ENCODE assay signal across 1 cellular context in the genomic region with DNA sequence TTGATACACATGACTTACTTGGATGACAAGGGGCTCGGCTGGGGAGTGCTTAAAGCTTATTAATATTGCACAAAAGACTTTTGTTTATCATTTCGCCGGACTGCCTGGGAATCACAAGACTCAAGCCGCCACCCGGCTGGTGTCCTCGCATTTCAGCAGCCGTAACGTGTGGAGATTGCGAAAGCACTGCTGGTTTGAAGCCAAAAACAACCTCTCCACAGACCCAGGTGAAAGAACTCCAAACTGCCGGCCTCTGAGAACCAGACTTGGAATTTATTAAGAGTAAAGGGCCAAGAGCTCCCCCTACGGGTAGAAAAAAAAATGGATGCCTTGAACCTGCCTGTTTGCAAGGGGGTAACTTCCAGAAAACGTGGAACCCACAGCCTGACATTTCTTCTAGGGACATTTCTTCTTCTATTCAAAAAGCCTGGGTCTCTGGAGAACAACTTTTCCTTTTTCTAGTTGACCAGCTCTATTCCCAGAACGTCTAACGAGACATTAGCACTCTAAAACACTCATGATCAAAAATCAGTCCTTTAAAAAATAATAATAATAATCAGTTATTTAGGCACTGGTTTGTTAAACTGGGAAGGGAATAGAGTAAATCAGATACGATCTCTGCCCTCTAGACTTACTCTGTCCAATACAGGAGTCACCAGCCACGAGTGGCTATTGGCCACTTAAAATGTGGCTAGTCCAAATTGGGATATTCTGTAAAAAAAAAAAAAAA.
TF ChIP-seq lines count a peak whose summit lies in the region.

No MANE protein-coding gene starts in this region.

TF ChIP-seq in GM12878, 131 proteins besides CTCF, POLR2A, EP300 and RAD21 (continued from another document):
- 0 out of 2 replicates have a peak, but pooled peaks have one; percentile 20 for TF ChIP-seq YY1 (IDR thresholded peaks at IDR 0.05; ENCODE audit: low read depth, low read length)
- TF ChIP-seq, protein P1, sequence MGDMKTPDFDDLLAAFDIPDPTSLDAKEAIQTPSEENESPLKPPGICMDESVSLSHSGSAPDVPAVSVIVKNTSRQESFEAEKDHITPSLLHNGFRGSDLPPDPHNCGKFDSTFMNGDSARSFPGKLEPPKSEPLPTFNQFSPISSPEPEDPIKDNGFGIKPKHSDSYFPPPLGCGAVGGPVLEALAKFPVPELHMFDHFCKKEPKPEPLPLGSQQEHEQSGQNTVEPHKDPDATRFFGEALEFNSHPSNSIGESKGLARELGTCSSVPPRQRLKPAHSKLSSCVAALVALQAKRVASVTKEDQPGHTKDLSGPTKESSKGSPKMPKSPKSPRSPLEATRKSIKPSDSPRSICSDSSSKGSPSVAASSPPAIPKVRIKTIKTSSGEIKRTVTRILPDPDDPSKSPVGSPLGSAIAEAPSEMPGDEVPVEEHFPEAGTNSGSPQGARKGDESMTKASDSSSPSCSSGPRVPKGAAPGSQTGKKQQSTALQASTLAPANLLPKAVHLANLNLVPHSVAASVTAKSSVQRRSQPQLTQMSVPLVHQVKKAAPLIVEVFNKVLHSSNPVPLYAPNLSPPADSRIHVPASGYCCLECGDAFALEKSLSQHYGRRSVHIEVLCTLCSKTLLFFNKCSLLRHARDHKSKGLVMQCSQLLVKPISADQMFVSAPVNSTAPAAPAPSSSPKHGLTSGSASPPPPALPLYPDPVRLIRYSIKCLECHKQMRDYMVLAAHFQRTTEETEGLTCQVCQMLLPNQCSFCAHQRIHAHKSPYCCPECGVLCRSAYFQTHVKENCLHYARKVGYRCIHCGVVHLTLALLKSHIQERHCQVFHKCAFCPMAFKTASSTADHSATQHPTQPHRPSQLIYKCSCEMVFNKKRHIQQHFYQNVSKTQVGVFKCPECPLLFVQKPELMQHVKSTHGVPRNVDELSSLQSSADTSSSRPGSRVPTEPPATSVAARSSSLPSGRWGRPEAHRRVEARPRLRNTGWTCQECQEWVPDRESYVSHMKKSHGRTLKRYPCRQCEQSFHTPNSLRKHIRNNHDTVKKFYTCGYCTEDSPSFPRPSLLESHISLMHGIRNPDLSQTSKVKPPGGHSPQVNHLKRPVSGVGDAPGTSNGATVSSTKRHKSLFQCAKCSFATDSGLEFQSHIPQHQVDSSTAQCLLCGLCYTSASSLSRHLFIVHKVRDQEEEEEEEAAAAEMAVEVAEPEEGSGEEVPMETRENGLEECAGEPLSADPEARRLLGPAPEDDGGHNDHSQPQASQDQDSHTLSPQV (IDR thresholded peaks at IDR 0.05), result no peak
- TF ChIP-seq, protein P2, sequence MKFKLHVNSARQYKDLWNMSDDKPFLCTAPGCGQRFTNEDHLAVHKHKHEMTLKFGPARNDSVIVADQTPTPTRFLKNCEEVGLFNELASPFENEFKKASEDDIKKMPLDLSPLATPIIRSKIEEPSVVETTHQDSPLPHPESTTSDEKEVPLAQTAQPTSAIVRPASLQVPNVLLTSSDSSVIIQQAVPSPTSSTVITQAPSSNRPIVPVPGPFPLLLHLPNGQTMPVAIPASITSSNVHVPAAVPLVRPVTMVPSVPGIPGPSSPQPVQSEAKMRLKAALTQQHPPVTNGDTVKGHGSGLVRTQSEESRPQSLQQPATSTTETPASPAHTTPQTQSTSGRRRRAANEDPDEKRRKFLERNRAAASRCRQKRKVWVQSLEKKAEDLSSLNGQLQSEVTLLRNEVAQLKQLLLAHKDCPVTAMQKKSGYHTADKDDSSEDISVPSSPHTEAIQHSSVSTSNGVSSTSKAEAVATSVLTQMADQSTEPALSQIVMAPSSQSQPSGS (IDR thresholded peaks at IDR 0.05; ENCODE audit: low read length), result no peak
- no peak for TF ChIP-seq NFXL1 (IDR thresholded peaks at IDR 0.05; ENCODE audit: borderline replicate concordance)
TF ChIP-seq in GM12878: peak in this region for 2.
